ENCODE assay signal across 1 cellular context in the genomic region with DNA sequence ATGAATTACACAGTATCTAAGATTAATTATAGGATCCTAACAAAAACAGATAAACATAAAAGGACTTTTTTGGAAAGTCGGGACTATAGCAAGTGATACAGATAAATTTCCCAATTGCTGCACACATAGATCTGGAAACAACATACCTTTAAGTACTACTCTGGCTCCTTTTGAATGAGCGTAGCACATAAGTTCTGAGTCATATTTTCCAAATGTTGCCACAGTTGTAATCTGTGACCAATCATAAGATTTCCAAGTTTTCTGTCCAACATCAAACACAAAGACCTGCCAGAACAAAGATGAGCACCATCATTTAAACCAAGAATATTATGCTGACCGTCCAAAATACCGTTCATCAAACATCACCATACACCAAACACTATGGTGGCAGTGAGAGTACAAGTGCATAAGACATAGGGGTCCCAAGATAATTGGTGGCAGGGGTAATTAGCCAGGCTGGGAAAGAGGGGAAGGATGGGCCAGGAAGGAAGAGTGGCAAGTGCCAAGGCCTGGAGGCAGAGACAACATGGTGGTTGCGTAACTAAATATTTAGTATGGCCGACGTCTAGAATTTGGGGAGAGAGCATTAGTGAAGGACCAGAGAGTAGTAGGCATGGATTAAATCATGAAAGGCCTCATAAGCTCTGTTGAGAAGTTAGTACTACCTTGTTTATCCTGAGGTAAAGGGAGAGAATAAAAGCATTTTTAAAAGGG.
TF ChIP-seq lines count a peak whose summit lies in the region.

No MANE protein-coding gene starts in this region.

TF ChIP-seq in IMR-90, 13 proteins besides CTCF, POLR2A, EP300 and RAD21 (continued from another document):
- TF ChIP-seq, protein P1, sequence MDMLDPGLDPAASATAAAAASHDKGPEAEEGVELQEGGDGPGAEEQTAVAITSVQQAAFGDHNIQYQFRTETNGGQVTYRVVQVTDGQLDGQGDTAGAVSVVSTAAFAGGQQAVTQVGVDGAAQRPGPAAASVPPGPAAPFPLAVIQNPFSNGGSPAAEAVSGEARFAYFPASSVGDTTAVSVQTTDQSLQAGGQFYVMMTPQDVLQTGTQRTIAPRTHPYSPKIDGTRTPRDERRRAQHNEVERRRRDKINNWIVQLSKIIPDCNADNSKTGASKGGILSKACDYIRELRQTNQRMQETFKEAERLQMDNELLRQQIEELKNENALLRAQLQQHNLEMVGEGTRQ (IDR thresholded peaks at IDR 0.05; ENCODE audit: low read depth, low read length), result no peak
